ENCODE assay signal across 8 cellular contexts in the genomic region with DNA sequence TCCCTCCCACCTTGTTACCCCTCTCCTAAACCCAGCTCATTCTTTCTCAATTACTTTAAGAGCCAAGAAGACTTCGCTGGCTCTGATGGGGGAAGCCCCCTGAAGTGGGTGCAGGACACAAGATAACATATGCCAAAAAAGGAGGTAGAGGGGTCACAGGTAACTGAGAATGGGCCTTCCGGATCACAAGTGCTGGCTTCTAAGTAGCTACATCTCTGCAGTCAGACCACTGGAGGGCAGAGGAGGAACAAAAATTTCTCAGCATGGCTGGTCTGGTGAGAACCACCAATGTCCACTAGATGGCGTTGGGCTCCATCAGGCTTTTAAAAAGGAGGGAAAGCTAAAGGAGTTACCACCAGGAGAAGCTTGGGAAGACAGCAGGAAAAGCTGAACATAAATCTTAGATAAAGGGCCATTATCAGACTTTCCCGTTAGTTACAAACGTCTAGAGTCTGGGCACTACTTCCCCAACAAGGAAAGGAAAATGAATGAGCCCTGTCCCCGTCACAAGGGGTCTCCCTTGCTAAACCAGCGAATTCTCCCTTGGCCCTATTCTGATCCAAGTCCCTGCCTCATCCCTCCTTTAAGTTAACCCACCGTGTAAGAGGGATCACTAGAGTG. TPM values are rescaled to one million over a fixed set of nuclear protein-coding genes. Genes with fewer than 3 reads are reported as not detected.
A peak's percentile ranks its signal among the peaks of the same experiment; 100 is the strongest.
DNase-seq lines count a peak whose midpoint lies in the region; ATAC-seq and TF ChIP-seq lines count a peak whose summit lies in the region.

No MANE protein-coding gene starts in this region.

- intact Hi-C loops in A673 (cut with micrococcal nuclease; ENCODE audit: unreplicated experiment) = no loop called here
- intact Hi-C loops in natural killer cell (cut with micrococcal nuclease) = loop anchor here (1.0 kb wide), 1 partner anchor 40 kb away; no protein-coding TSS in a partner anchor

- DNase-seq in A673 (ENCODE audit: low spot score) = peak; percentile 95
- peak; percentile 84 for DNase-seq in GM19238 (ENCODE audit: insufficient read length, low spot score)
- peak; percentile 81 for DNase-seq in HS-5 (ENCODE audit: low read depth)
- peak; percentile 88 for DNase-seq in activated CD8-positive, alpha-beta T cell treated with anti-CD3 and anti-CD28 coated beads, Interleukin-2, amount 10 ng/mL, durations not matched to agents 7 days and 5 days
- DNase-seq in epithelial cell of prostate (ENCODE audit: low read depth, low spot score) = peak; percentile 50
- peak; percentile 55 for DNase-seq in natural killer cell
- DNase-seq in stimulated activated naive CD8-positive, alpha-beta T cell treated with anti-CD3 and anti-CD28 coated beads, Interleukin-15, amount 100 ng/mL, for 72 hours = peak; percentile 67 to 77
- no peak for DNase-seq in KG1 (lab: John Stamatoyannopoulos, UW)

- TF ChIP-seq CTCF in A673 (conservative IDR thresholded peaks at IDR 0.05; ENCODE audit: low read depth, low read length) (peak; percentile 100), natural killer cell (IDR thresholded peaks at IDR 0.05) (peak; percentile 99)

- H3K36me3 ChIP-seq in A673 (ENCODE audit: insufficient read depth, low read length, poor library complexity, severe bottlenecking) = peaks cover 73% of the 10 kb centered on the region

- no peaks in the 10 kb centered on the region for H3K9me3 ChIP-seq in A673 (ENCODE audit: low read depth, low read length, poor library complexity, severe bottlenecking)

- peaks cover 61% of the 10 kb centered on the region for H3K36me3 Mint-ChIP-seq in activated CD8-positive, alpha-beta T cell treated with anti-CD3 and anti-CD28 coated beads, Interleukin-2, amount 10 ng/mL, durations not matched to agents 7 days and 5 days (ENCODE audit: low read depth)
- H3K36me3 Mint-ChIP-seq in natural killer cell = peaks cover 1% of the 10 kb centered on the region

- CTCF ChIA-PET in A673 (lab: Charles Lee) = interaction anchor here (0.5 to 1.9 kb wide), 27 partner anchors 9 to 508 kb away, joined by 3 to 26 read pairs (median 5); a partner anchor contains a TSS
- CTCF ChIA-PET in activated CD8-positive, alpha-beta T cell treated with anti-CD3 and anti-CD28 coated beads, Interleukin-2, amount 10 ng/mL, durations not matched to agents 7 days and 5 days (lab: Charles Lee) = interaction anchor here (0.6 to 2.4 kb wide), 79 partner anchors 9 to 1143 kb away, joined by 3 to 91 read pairs (median 6); a partner anchor contains a TSS

- peaks cover 33% of the 10 kb centered on the region for H3K4me1 Mint-ChIP-seq in activated CD8-positive, alpha-beta T cell treated with anti-CD3 and anti-CD28 coated beads, Interleukin-2, amount 10 ng/mL, durations not matched to agents 7 days and 5 days (ENCODE audit: low read depth)
- H3K4me1 Mint-ChIP-seq in natural killer cell = peaks cover 27 to 41% of the 10 kb centered on the region in 2 donors
- H3K4me1 Mint-ChIP-seq in stimulated activated naive CD8-positive, alpha-beta T cell treated with anti-CD3 and anti-CD28 coated beads, Interleukin-15, amount 100 ng/mL, for 72 hours = peaks cover 54% of the 10 kb centered on the region

- H3K27me3 Mint-ChIP-seq in activated CD8-positive, alpha-beta T cell treated with anti-CD3 and anti-CD28 coated beads, Interleukin-2, amount 10 ng/mL, durations not matched to agents 7 days and 5 days (ENCODE audit: low read depth) = no peaks in the 10 kb centered on the region
- H3K27me3 Mint-ChIP-seq in natural killer cell (ENCODE audit: low read depth in 2 of 2) = no peaks in the 10 kb centered on the region
- H3K27me3 Mint-ChIP-seq in stimulated activated naive CD8-positive, alpha-beta T cell treated with anti-CD3 and anti-CD28 coated beads, Interleukin-15, amount 100 ng/mL, for 72 hours = no peaks in the 10 kb centered on the region

- peak; percentile 75 for ATAC-seq in activated CD8-positive, alpha-beta T cell treated with anti-CD3 and anti-CD28 coated beads, Interleukin-2, amount 10 ng/mL, durations not matched to agents 7 days and 5 days
- peak; percentile 82 to 92 (median 84) for ATAC-seq in natural killer cell
- peak; percentile 83 for ATAC-seq in stimulated activated naive CD8-positive, alpha-beta T cell treated with anti-CD3 and anti-CD28 coated beads, Interleukin-15, amount 100 ng/mL, for 72 hours

- H3K4me3 ChIP-seq in A673 (ENCODE audit: low read depth, low read length, poor library complexity, severe bottlenecking) = peak overlapping the region; percentile 5

- H3K9me3 Mint-ChIP-seq in activated CD8-positive, alpha-beta T cell treated with anti-CD3 and anti-CD28 coated beads, Interleukin-2, amount 10 ng/mL, durations not matched to agents 7 days and 5 days (ENCODE audit: insufficient read depth) = no peaks in the 10 kb centered on the region
- H3K9me3 Mint-ChIP-seq in natural killer cell = no peaks in the 10 kb centered on the region
- H3K9me3 Mint-ChIP-seq in stimulated activated naive CD8-positive, alpha-beta T cell treated with anti-CD3 and anti-CD28 coated beads, Interleukin-15, amount 100 ng/mL, for 72 hours = no peaks in the 10 kb centered on the region

- no peaks in the 10 kb centered on the region for H3K27me3 ChIP-seq in A673 (replicated peaks; ENCODE audit: insufficient read depth, low read depth, low read length, poor library complexity)

- no TSS peak for BruUV-seq in A673 (replicated peaks; lab: Mats Ljungman, UMichigan)

- POLR2A ChIA-PET in A673 (lab: Charles Lee; ENCODE audit: low non-redundant PET) = interaction anchor here (0.5 kb wide), 1 partner anchor 91 kb away, joined by 3 read pairs; no protein-coding TSS in a partner anchor
- POLR2A ChIA-PET in activated CD8-positive, alpha-beta T cell treated with anti-CD3 and anti-CD28 coated beads, Interleukin-2, amount 10 ng/mL, durations not matched to agents 7 days and 5 days (lab: Charles Lee) = interaction anchor here (0.7 to 1.1 kb wide), 4 partner anchors 11 to 480 kb away, joined by 3 to 7 read pairs (median 4); a partner anchor contains a TSS

- H3K27ac Mint-ChIP-seq in activated CD8-positive, alpha-beta T cell treated with anti-CD3 and anti-CD28 coated beads, Interleukin-2, amount 10 ng/mL, durations not matched to agents 7 days and 5 days = peak overlapping the region; percentile 10
- H3K27ac Mint-ChIP-seq in natural killer cell = peak overlapping the region; percentile 72 to 78
- peak overlapping the region; percentile 66 to 92 for H3K27ac Mint-ChIP-seq in stimulated activated naive CD8-positive, alpha-beta T cell treated with anti-CD3 and anti-CD28 coated beads, Interleukin-15, amount 100 ng/mL, for 72 hours

- peak overlapping the region; percentile 9 for H3K4me3 Mint-ChIP-seq in activated CD8-positive, alpha-beta T cell treated with anti-CD3 and anti-CD28 coated beads, Interleukin-2, amount 10 ng/mL, durations not matched to agents 7 days and 5 days
- peak overlapping the region; percentile 37 for H3K4me3 Mint-ChIP-seq in natural killer cell
- H3K4me3 Mint-ChIP-seq in stimulated activated naive CD8-positive, alpha-beta T cell treated with anti-CD3 and anti-CD28 coated beads, Interleukin-15, amount 100 ng/mL, for 72 hours = peak overlapping the region; percentile 35 to 50

- peak overlapping the region; percentile 57 for H3K27ac ChIP-seq in A673 (ENCODE audit: low read depth, low read length, poor library complexity, severe bottlenecking)
- H3K27ac ChIP-seq in epithelial cell of prostate = no peak overlapping the region

- peaks cover 38% of the 10 kb centered on the region for H3K4me1 ChIP-seq in A673 (ENCODE audit: insufficient read depth, low read length, poor library complexity, severe bottlenecking)

RNA-seq across cellular contexts. Expression of a gene that starts 11.6 kb away (rescaled TPM):
- total RNA-seq in A673 (2021) (44.8 and 47.0 TPM in 2 replicates), natural killer cell (1 to 10 TPM; 1.9 to 4.9 (median 2.8) TPM)
- total RNA-seq in activated CD8-positive, alpha-beta T cell treated with anti-CD3 and anti-CD28 coated beads, Interleukin-2, amount 10 ng/mL, durations not matched to agents 7 days and 5 days = 1 to 10 TPM; 1.6 to 1.8 TPM

RNA-seq across cellular contexts. Expression of a gene that starts 26.0 kb away (rescaled TPM):
- total RNA-seq in A673 (2021) (325 and 339 TPM in 2 replicates), natural killer cell (100 to 1,000 TPM; 321 to 395 (median 347) TPM)
- 100 to 1,000 TPM; 161 to 177 TPM for total RNA-seq in activated CD8-positive, alpha-beta T cell treated with anti-CD3 and anti-CD28 coated beads, Interleukin-2, amount 10 ng/mL, durations not matched to agents 7 days and 5 days

RNA-seq across cellular contexts. Expression of a gene that starts 26.4 kb away (rescaled TPM):
- 50.3 and 54.5 TPM in 2 replicates for total RNA-seq in A673 (2021)
- total RNA-seq in activated CD8-positive, alpha-beta T cell treated with anti-CD3 and anti-CD28 coated beads, Interleukin-2, amount 10 ng/mL, durations not matched to agents 7 days and 5 days = 10 to 100 TPM; 46.0 to 47.0 TPM
- total RNA-seq in natural killer cell = 10 to 100 TPM; 10.6 to 19.0 (median 14.7) TPM

RNA-seq across cellular contexts. Expression of a gene that starts 26.9 kb away (rescaled TPM):
- not detected in 2 replicates for total RNA-seq in A673 (2021)
- total RNA-seq in activated CD8-positive, alpha-beta T cell treated with anti-CD3 and anti-CD28 coated beads, Interleukin-2, amount 10 ng/mL, durations not matched to agents 7 days and 5 days = not detected
- not detected for total RNA-seq in natural killer cell

RNA-seq across cellular contexts. Expression of a gene that starts 34.2 kb away (rescaled TPM):
- total RNA-seq in A673 (2021) = 491 and 500 TPM in 2 replicates
- 10 to 100 TPM; 64.5 to 74.5 TPM for total RNA-seq in activated CD8-positive, alpha-beta T cell treated with anti-CD3 and anti-CD28 coated beads, Interleukin-2, amount 10 ng/mL, durations not matched to agents 7 days and 5 days
- 10 to 100 TPM; 15.7 to 19.1 (median 16.4) TPM for total RNA-seq in natural killer cell

Comparison
In these comparisons a context has a peak if more than half of its experiments do, and no peak if none do; other contexts are left out.
1. H3K27ac Mint-ChIP-seq: peak in every context shown above with its lines; median percentile 79 in stimulated activated naive CD8-positive, alpha-beta T cell treated with anti-CD3 and anti-CD28 coated beads, Interleukin-15, amount 100 ng/mL, for 72 hours; 75 in natural killer cell; 10 in activated CD8-positive, alpha-beta T cell treated with anti-CD3 and anti-CD28 coated beads, Interleukin-2, amount 10 ng/mL, durations not matched to agents 7 days and 5 days.